In genomic region chr5:13660072-13660471, GRCh38 we compare ENCODE assay signal across 9 cellular contexts.
DNase-seq lines count a peak whose midpoint lies in the region; TF ChIP-seq lines count a peak whose summit lies in the region.
"Had no signal": no experiment of that assay in that cellular context is flagged by ENCODE, and none has a peak within 500 bp of the region (broad histone marks: within the 10 kb centered on the region; RNA-seq: fewer than 3 reads in every experiment).

No MANE protein-coding gene starts in this region.

- DNase-seq in H4 (ENCODE audit: low spot score) (peak; percentile 29), NCI-H524 (lab: John Stamatoyannopoulos, UW) (peak; percentile 26 to 77), choroid plexus epithelial cell (ENCODE audit: low read depth) (peak; percentile 36), myocyte (ENCODE audit: low read depth) (peak; percentile 58), T-helper 1 cell (no peak), NCI-H2107 treated with DMSO at 0.1 percent for 48 hours (lab: John Stamatoyannopoulos, UW; ENCODE audit: unreplicated experiment) (no peak)
- DNase-seq in activated T-cell treated with anti-CD3 and anti-CD28 coated beads, Interleukin-2, amount 50 U/mL, for 48 hours: no peak
- DNase-seq: GDM1 had no signal

- H3K4me3 ChIP-seq in choroid plexus epithelial cell (ENCODE audit: low read depth, low read length): no peak overlapping the region
- H3K4me3 ChIP-seq: vagina had no signal

- TF ChIP-seq CTCF in choroid plexus epithelial cell (conservative IDR thresholded peaks at IDR 0.05; ENCODE audit: low read depth, low read length): no peak

Comparison
In these comparisons a context has a peak if more than half of its experiments do, and no peak if none do; other contexts are left out.
1. DNase-seq: peak in H4 (single experiment), NCI-H524 (2 of 2), choroid plexus epithelial cell (single experiment) and myocyte (single experiment); none in T-helper 1 cell (0 of 5), NCI-H2107 treated with DMSO at 0.1 percent for 48 hours (single experiment) and activated T-cell treated with anti-CD3 and anti-CD28 coated beads, Interleukin-2, amount 50 U/mL, for 48 hours (0 of 2).